Comparison of ENCODE assay signal across 13 cellular contexts in the genomic region with DNA sequence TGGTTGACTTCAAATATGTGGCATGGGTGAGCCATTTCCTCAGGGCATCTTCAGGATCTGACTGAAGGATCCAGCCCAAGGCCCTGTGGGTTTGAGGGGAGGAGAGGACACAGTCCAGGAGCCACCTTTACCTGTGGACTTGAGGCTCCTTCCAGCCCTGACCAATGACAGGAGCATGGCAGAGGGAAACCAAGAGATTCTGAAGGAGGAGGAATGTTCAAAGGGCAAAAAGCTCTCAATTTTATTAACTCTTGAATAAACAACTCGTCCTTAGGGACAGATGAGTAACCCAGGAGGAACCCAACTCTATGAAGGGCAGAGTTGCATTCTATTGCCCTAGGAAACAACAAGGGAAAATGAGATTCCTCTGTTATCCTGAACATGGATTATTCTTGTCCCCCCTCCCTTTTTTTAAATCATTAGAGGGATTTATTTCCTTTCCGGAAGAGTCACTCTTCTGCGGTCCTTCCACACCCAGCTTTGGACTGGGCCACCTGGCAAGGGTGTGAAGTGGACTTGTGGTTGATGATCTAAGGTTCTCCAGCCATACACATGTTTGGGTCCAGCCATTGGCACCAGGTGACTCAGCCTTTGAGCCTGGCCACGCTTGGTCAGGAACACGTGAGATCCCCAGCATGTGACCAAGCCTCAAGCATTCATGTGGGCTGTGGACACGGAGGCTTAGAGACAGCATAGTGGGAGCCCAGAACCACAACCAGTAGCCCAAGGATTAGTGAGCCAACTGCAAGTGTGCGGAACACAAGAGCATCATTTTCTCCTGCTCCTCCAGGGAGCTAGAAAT. TPM values are rescaled to one million over a fixed set of nuclear protein-coding genes. Genes with fewer than 3 reads are reported as not detected.
DNase-seq lines count a peak whose midpoint lies in the region; ATAC-seq and TF ChIP-seq lines count a peak whose summit lies in the region.
"Had no signal": no experiment of that assay in that cellular context is flagged by ENCODE, and none has a peak within 500 bp of the region (broad histone marks: within the 10 kb centered on the region; RNA-seq: fewer than 3 reads in every experiment).

No MANE protein-coding gene starts in this region.

- no peak overlapping the region for H3K4me3 Mint-ChIP-seq in activated CD8-positive, alpha-beta T cell treated with anti-CD3 and anti-CD28 coated beads for 36 hours
- H3K4me3 Mint-ChIP-seq: endodermal cell, mesothelial cell of epicardium had no signal

- H3K9me3 Mint-ChIP-seq in activated CD8-positive, alpha-beta T cell treated with anti-CD3 and anti-CD28 coated beads for 36 hours = no peaks in the 10 kb centered on the region
- H3K9me3 Mint-ChIP-seq: endodermal cell, mesothelial cell of epicardium had no signal

- H3K9me2 ChIP-seq in hepatocyte (replicated peaks; ENCODE audit: insufficient read depth) = no peaks in the 10 kb centered on the region

- H3K4me1 ChIP-seq in ascending aorta = peaks cover 0 to 21% of the 10 kb centered on the region in 2 donors
- H3K4me1 ChIP-seq in hepatocyte (ENCODE audit: insufficient read depth) = peaks cover 19% of the 10 kb centered on the region
- no peaks in the 10 kb centered on the region for H3K4me1 ChIP-seq in upper lobe of right lung

- H3K36me3 ChIP-seq in ascending aorta (no peaks in the 10 kb centered on the region), hepatocyte (replicated peaks; ENCODE audit: insufficient read depth, low read depth) (no peaks in the 10 kb centered on the region), upper lobe of right lung (no peaks in the 10 kb centered on the region)

- DNase-seq in DMS53 (lab: John Stamatoyannopoulos, UW) (peak; percentile 74), DMS53 treated with DMSO at 0.1 percent for 48 hours (lab: John Stamatoyannopoulos, UW; ENCODE audit: unreplicated experiment) (no peak), ascending aorta (ENCODE audit: low spot score in 2 of 2) (no peak), hepatocyte (ENCODE audit: low spot score) (peak; percentile 59), upper lobe of right lung (peak; percentile 7)
- DNase-seq in stimulated activated naive CD4-positive, alpha-beta T cell treated with Interleukin-2 at 50 U/mL for 16 hours (lab: John Stamatoyannopoulos, UW) = no peak
- DNase-seq in activated CD8-positive, alpha-beta T cell treated with anti-CD3 and anti-CD28 coated beads for 36 hours = no peak
- DNase-seq: endodermal cell, NCI-H345 had no signal

- 74% methylated on average over 7 of the region's 7 CpGs for WGBS in hepatocyte (ENCODE audit: low lambda C conversion rate, missing lambda C conversion rate)

- H3K9me3 ChIP-seq in ascending aorta (no peaks in the 10 kb centered on the region), hepatocyte (ENCODE audit: low read depth) (no peaks in the 10 kb centered on the region), upper lobe of right lung (no peaks in the 10 kb centered on the region)

- peaks cover 2% of the 10 kb centered on the region for H3K27me3 Mint-ChIP-seq in activated CD8-positive, alpha-beta T cell treated with anti-CD3 and anti-CD28 coated beads for 36 hours

- H3K27ac ChIP-seq in ascending aorta = peak overlapping the region; percentile 40 to 45
- H3K27ac ChIP-seq in hepatocyte = peak overlapping the region; percentile 89
- no peak overlapping the region for H3K27ac ChIP-seq in upper lobe of right lung
- H3K27ac ChIP-seq: 22Rv1 had no signal

- H2AFZ ChIP-seq in hepatocyte = no peak overlapping the region

- no peaks in the 10 kb centered on the region for H3K27me3 ChIP-seq in ascending aorta
- no peaks in the 10 kb centered on the region for H3K27me3 ChIP-seq in hepatocyte
- no peaks in the 10 kb centered on the region for H3K27me3 ChIP-seq in upper lobe of right lung

- CTCF ChIA-PET in activated CD8-positive, alpha-beta T cell treated with anti-CD3 and anti-CD28 coated beads for 36 hours (lab: Charles Lee) = interaction anchor here (6.6 kb wide), 1 partner anchor 28 kb away, joined by 104 read pairs; no protein-coding TSS in a partner anchor

- POLR2A ChIA-PET in activated CD8-positive, alpha-beta T cell treated with anti-CD3 and anti-CD28 coated beads for 36 hours (lab: Charles Lee) = no interaction called here

- H3K4me3 ChIP-seq in ascending aorta (no peak overlapping the region), hepatocyte (no peak overlapping the region), upper lobe of right lung (no peak overlapping the region)

- no peak overlapping the region for H3K4me2 ChIP-seq in hepatocyte

- no peak for ATAC-seq in upper lobe of right lung
- ATAC-seq in HG03280 (IDR thresholded peaks at IDR 0.05; ENCODE audit: unreplicated experiment) = no peak
- ATAC-seq in activated CD8-positive, alpha-beta T cell treated with anti-CD3 and anti-CD28 coated beads for 36 hours = no peak
- ATAC-seq: Right ventricle myocardium inferior had no signal

- no peaks in the 10 kb centered on the region for H3K36me3 Mint-ChIP-seq in activated CD8-positive, alpha-beta T cell treated with anti-CD3 and anti-CD28 coated beads for 36 hours (ENCODE audit: low read depth)
- H3K36me3 Mint-ChIP-seq: mesothelial cell of epicardium had no signal

- TF ChIP-seq CTCF in ascending aorta (IDR thresholded peaks at IDR 0.05) (no peak), hepatocyte (IDR thresholded peaks at IDR 0.05; ENCODE audit: poor library complexity) (no peak), upper lobe of right lung (IDR thresholded peaks at IDR 0.05) (no peak)
- TF ChIP-seq CTCF in activated CD8-positive, alpha-beta T cell treated with anti-CD3 and anti-CD28 coated beads for 36 hours (IDR thresholded peaks at IDR 0.05) = no peak

- no peaks in the 10 kb centered on the region for H3K79me2 ChIP-seq in hepatocyte

- intact Hi-C loops in ascending aorta (cut with DNase I) (no loop called here), upper lobe of right lung (cut with DNase I) (no loop called here)
- intact Hi-C loops in activated CD8-positive, alpha-beta T cell treated with anti-CD3 and anti-CD28 coated beads for 36 hours (cut with micrococcal nuclease) = no loop called here

- H3K4me1 Mint-ChIP-seq in activated CD8-positive, alpha-beta T cell treated with anti-CD3 and anti-CD28 coated beads for 36 hours (ENCODE audit: low read depth) = peaks cover 8% of the 10 kb centered on the region

- H3K27ac Mint-ChIP-seq in activated CD8-positive, alpha-beta T cell treated with anti-CD3 and anti-CD28 coated beads for 36 hours = no peak overlapping the region
- H3K27ac Mint-ChIP-seq: endodermal cell, mesothelial cell of epicardium had no signal

- H4K20me1 ChIP-seq in hepatocyte (ENCODE audit: insufficient read depth, poor library complexity, severe bottlenecking) = no peaks in the 10 kb centered on the region

RNA-seq across cellular contexts. Expression of gene NENF, which starts 49.8 kb away (rescaled TPM):
- total RNA-seq in ascending aorta (186 TPM), hepatocyte (45.4 and 52.3 TPM in 2 replicates), upper lobe of right lung (45.6 TPM)
- polyA plus RNA-seq in hepatocyte = 115 and 144 TPM in 2 replicates
- total RNA-seq in activated CD8-positive, alpha-beta T cell treated with anti-CD3 and anti-CD28 coated beads for 36 hours = 10 to 100 TPM; 27.7 to 35.4 TPM

Comparison
In these comparisons a context has a peak if more than half of its experiments do, and no peak if none do; other contexts are left out.
1. DNase-seq: peak in DMS53 (single experiment), hepatocyte (single experiment) and upper lobe of right lung (single experiment); none in DMS53 treated with DMSO at 0.1 percent for 48 hours (single experiment), ascending aorta (0 of 2), stimulated activated naive CD4-positive, alpha-beta T cell treated with Interleukin-2 at 50 U/mL for 16 hours (single experiment) and activated CD8-positive, alpha-beta T cell treated with anti-CD3 and anti-CD28 coated beads for 36 hours (single experiment).